ENCODE assay signal across 15 cellular contexts in genomic region chr3:184559336-184559735, GRCh38. TPM values are rescaled to one million over a fixed set of nuclear protein-coding genes. Genes with fewer than 3 reads are reported as not detected.
DNase-seq lines count a peak whose midpoint lies in the region; ATAC-seq and TF ChIP-seq lines count a peak whose summit lies in the region.
"Had no signal": no experiment of that assay in that cellular context is flagged by ENCODE, and none has a peak within 500 bp of the region (broad histone marks: within the 10 kb centered on the region; RNA-seq: fewer than 3 reads in every experiment).

No MANE protein-coding gene starts in this region.

- H3K18ac ChIP-seq in mesenchymal stem cell (ENCODE audit: low read depth in 1 of 2, low read length in 2 of 2), result no peak overlapping the region

- H2AFZ ChIP-seq in PC-3 (ENCODE audit: low read length) (no peak overlapping the region), mesenchymal stem cell (ENCODE audit: low read depth, low read length) (no peak overlapping the region)

- no peak overlapping the region for H2BK12ac ChIP-seq in mesenchymal stem cell (ENCODE audit: low read length in 2 of 2)

- no peak overlapping the region for H4K91ac ChIP-seq in mesenchymal stem cell (ENCODE audit: low read length)

- H4K8ac ChIP-seq in mesenchymal stem cell (ENCODE audit: low read length), result no peak overlapping the region

- no peaks in the 10 kb centered on the region for H3K79me1 ChIP-seq in mesenchymal stem cell (replicated peaks; ENCODE audit: low read length, poor library complexity, severe bottlenecking)

- H3K27me3 ChIP-seq in PC-3 (ENCODE audit: low read length), result no peaks in the 10 kb centered on the region
- H3K27me3 ChIP-seq in mesenchymal stem cell (ENCODE audit: control insufficient read depth in 1 of 2, insufficient read depth in 1 of 2, low read length in 2 of 2), result peaks cover 42 to 73% of the 10 kb centered on the region in 2 experiments

- ATAC-seq in PC-3 (peak; percentile 35), GM19023 (IDR thresholded peaks at IDR 0.05; ENCODE audit: unreplicated experiment) (no peak), GM18502 (IDR thresholded peaks at IDR 0.05; ENCODE audit: poor library complexity, unreplicated experiment) (no peak)
- ATAC-seq: HCT116; stimulated activated naive CD8-positive, alpha-beta T cell treated with anti-CD3 and anti-CD28 coated beads, Interleukin-15, amount 100 ng/mL, for 72 hours had no signal

- POLR2A ChIA-PET in PC-3 (lab: Charles Lee; ENCODE audit: unreplicated experiment), result no interaction called here

- no peak overlapping the region for H2BK120ac ChIP-seq in mesenchymal stem cell (ENCODE audit: low read depth, low read length)

- CTCF ChIA-PET in PC-3 (lab: Charles Lee), result no interaction called here

- H3K4me2 ChIP-seq in PC-3 (ENCODE audit: low read length), result peak overlapping the region; percentile 40
- H3K4me2 ChIP-seq in mesenchymal stem cell (ENCODE audit: low read length, poor library complexity, severe bottlenecking), result no peak overlapping the region
- H3K4me2 ChIP-seq: smooth muscle cell had no signal

- H3K9me2 ChIP-seq in PC-3 (replicated peaks; ENCODE audit: low read length), result no peaks in the 10 kb centered on the region

- no peak overlapping the region for H3K4me3 ChIP-seq in PC-3 (ENCODE audit: low read length)
- no peak overlapping the region for H3K4me3 ChIP-seq in mesenchymal stem cell (ENCODE audit: insufficient read depth in 1 of 2, low read depth in 1 of 2, low read length in 2 of 2)
- H3K4me3 ChIP-seq: smooth muscle cell had no signal

- peak overlapping the region; percentile 22; the same call in 1 of the 2 replicates for H3K9ac ChIP-seq in PC-3 (ENCODE audit: low read length)
- no peak overlapping the region for H3K9ac ChIP-seq in mesenchymal stem cell (ENCODE audit: low read length)

- H3K9me3 ChIP-seq in PC-3 (ENCODE audit: low read length), result no peaks in the 10 kb centered on the region
- H3K9me3 ChIP-seq in mesenchymal stem cell (ENCODE audit: control insufficient read depth, low read length), result no peaks in the 10 kb centered on the region

- H3K79me2 ChIP-seq in PC-3 (ENCODE audit: low read length), result peaks cover 22% of the 10 kb centered on the region

- H2BK15ac ChIP-seq in mesenchymal stem cell (ENCODE audit: low read depth, poor library complexity, severe bottlenecking), result no peak overlapping the region

- H3K27ac ChIP-seq in PC-3 (ENCODE audit: low read length) (peak overlapping the region; percentile 57), mesenchymal stem cell (ENCODE audit: low read length, poor library complexity, severe bottlenecking) (no peak overlapping the region)
- H3K27ac ChIP-seq: HL-60 had no signal

- DNase-seq in COR-L47 (lab: John Stamatoyannopoulos, UW), result peak; percentile 99
- DNase-seq in NCI-H146 (lab: John Stamatoyannopoulos, UW), result peak; percentile 79
- peak; percentile 86 for DNase-seq in PC-3
- peak; percentile 78 for DNase-seq in mucosa of gallbladder (ENCODE audit: low spot score)
- DNase-seq in activated CD8-positive, alpha-beta memory T cell treated with anti-CD3 and anti-CD28 coated beads, Interleukin-2, amount 50 U/mL, for 48 hours, result no peak
- DNase-seq in mesenchymal stem cell, result no peak
- DNase-seq: activated CD4-positive, alpha-beta T cell treated with anti-CD3 and anti-CD28 coated beads for 1 hour; activated naive CD8-positive, alpha-beta T cell treated with anti-CD3 and anti-CD28 coated beads, Interleukin-2, amount 10 ng/mL, durations not matched to agents 7 days and 5 days; NCI-H1930; stimulated activated naive CD8-positive, alpha-beta T cell treated with anti-CD3 and anti-CD28 coated beads, Interleukin-15, amount 100 ng/mL, for 72 hours had no signal

- H3K14ac ChIP-seq in mesenchymal stem cell (ENCODE audit: low read length in 2 of 2), result no peak overlapping the region

- no peaks in the 10 kb centered on the region for H3F3A ChIP-seq in PC-3 (ENCODE audit: low read length, unreplicated experiment)

- H3K36me3 ChIP-seq in PC-3 (ENCODE audit: low read depth, low read length) (no peaks in the 10 kb centered on the region), mesenchymal stem cell (ENCODE audit: control insufficient read depth in 1 of 2, insufficient read depth in 2 of 2, low read depth in 1 of 2, low read length in 2 of 2) (no peaks in the 10 kb centered on the region)

- no peak overlapping the region for H2AK5ac ChIP-seq in mesenchymal stem cell (ENCODE audit: low read length, severe bottlenecking)

- H3K4ac ChIP-seq in mesenchymal stem cell (ENCODE audit: low read depth in 1 of 2, low read length in 2 of 2), result no peak overlapping the region

- peaks cover 14% of the 10 kb centered on the region; the same call in 1 of the 2 replicates for H4K20me1 ChIP-seq in PC-3 (ENCODE audit: low read length)

- 83% methylated on average over 11 of the region's 11 CpGs for WGBS in mesenchymal stem cell

- no peak overlapping the region for H2BK5ac ChIP-seq in mesenchymal stem cell (ENCODE audit: low read depth, low read length, poor library complexity, severe bottlenecking)

- TF ChIP-seq CTCF in PC-3 (conservative IDR thresholded peaks at IDR 0.05; ENCODE audit: low read depth, low read length), result no peak

- H3K23ac ChIP-seq in mesenchymal stem cell (ENCODE audit: low read length in 2 of 2), result no peak overlapping the region

- H3K4me1 ChIP-seq in PC-3 (ENCODE audit: insufficient read depth, low read length) (peaks cover 44% of the 10 kb centered on the region), mesenchymal stem cell (ENCODE audit: control insufficient read depth, insufficient read depth, low read depth, low read length) (peaks cover 17% of the 10 kb centered on the region)

- BruUV-seq in PC-3 (replicated peaks; lab: Mats Ljungman, UMichigan), result no TSS peak

- intact Hi-C loops in PC-3 (cut with micrococcal nuclease), result no loop called here

RNA-seq across cellular contexts. Expression of gene EPHB3, which starts 2.2 kb away (rescaled TPM):
- total RNA-seq in PC-3 (2014; rRNA removed) (18.2 and 23.1 TPM in 2 replicates), mucosa of gallbladder (10.2 TPM)
- polyA plus RNA-seq in mesenchymal stem cell (2013, experiment 1 of 2), result 2.3 TPM
- polyA plus RNA-seq in mesenchymal stem cell (2013, experiment 2 of 2), result 2.2 TPM

Comparison
In these comparisons a context has a peak if more than half of its experiments do, and no peak if none do; other contexts are left out.
1. DNase-seq: peak in COR-L47 (single experiment), NCI-H146 (single experiment), PC-3 (single experiment) and mucosa of gallbladder (single experiment); none in activated CD8-positive, alpha-beta memory T cell treated with anti-CD3 and anti-CD28 coated beads, Interleukin-2, amount 50 U/mL, for 48 hours (single experiment) and mesenchymal stem cell (single experiment).